1 cellular context compared by ENCODE assay signal in the genomic region with DNA sequence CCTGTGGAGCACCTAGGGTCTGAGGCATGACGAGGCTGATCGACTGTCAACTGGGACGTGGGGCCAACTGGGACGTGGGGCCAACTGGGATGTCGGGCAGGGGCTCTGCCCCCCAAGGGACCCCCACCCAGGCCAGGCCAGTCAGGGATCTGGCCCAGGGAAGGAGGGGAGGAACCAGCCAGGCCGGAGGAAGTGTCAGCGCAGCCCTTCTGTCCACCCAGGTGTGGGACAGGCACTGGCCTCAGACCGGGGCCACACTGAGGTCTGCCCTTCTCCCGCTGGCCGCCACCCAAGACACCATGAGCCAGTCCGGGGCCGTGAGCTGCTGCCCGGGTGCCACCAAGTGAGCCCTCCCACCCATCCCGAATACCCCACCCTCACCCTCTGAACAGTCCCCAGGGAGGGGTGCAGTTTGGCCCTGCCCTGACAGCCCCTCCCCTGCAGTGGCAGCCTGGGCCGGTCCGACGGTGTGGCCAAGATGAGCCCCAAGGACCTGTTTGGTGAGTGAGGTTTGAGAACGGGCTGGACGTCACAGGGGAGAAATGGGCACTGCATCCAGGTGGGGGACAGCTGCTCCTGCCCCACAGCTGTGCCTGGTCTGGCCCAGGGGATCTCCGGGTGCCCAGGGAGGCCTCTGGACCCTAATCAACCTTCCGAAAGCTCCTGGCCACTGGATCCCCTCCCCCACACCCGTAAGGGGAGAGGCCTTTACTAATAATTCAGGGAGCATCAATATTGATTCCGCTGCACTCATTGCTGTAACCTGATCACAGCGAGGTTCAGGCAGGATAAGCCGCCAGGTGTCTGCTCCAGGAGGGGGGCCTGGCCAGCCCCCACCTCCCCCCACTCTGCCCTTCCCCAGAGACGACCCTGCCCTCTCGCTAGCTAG.
TF ChIP-seq lines count a peak whose summit lies in the region.

No MANE protein-coding gene starts in this region.

TF ChIP-seq in K562, 482 proteins besides CTCF, POLR2A, EP300 and RAD21:
- TF ChIP-seq ZBTB33 (CRISPR knock-in tag; IDR thresholded peaks at IDR 0.05) (peak; percentile 50; the same call in 1 of the 2 replicates), YBX1 (IDR thresholded peaks at IDR 0.05) (no peak)
